In genomic region chr5:134574521-134574920, GRCh38 we compare ENCODE assay signal across 1 cellular context.
TF ChIP-seq lines count a peak whose summit lies in the region.

No MANE protein-coding gene starts in this region.

TF ChIP-seq in HepG2, 621 proteins besides CTCF, POLR2A, EP300 and RAD21:
- no peak for TF ChIP-seq ZNF564 (CRISPR knock-in tag; IDR thresholded peaks at IDR 0.05)
- TF ChIP-seq NFE2L1 (CRISPR knock-in tag; IDR thresholded peaks at IDR 0.05; ENCODE audit: borderline replicate concordance) = no peak
- TF ChIP-seq SIX4 (CRISPR knock-in tag; IDR thresholded peaks at IDR 0.05) = no peak
- TF ChIP-seq AHR (CRISPR knock-in tag; IDR thresholded peaks at IDR 0.05) = no peak
- TF ChIP-seq ZNF740 (CRISPR knock-in tag; IDR thresholded peaks at IDR 0.05) = no peak
- no peak for TF ChIP-seq ZNF556 (CRISPR knock-in tag; IDR thresholded peaks at IDR 0.05; ENCODE audit: borderline replicate concordance)
- TF ChIP-seq ZNF441 (CRISPR knock-in tag; IDR thresholded peaks at IDR 0.05; ENCODE audit: borderline replicate concordance) = no peak
- no peak for TF ChIP-seq ONECUT2 (CRISPR knock-in tag; IDR thresholded peaks at IDR 0.05)
- no peak for TF ChIP-seq ZFY (CRISPR knock-in tag; IDR thresholded peaks at IDR 0.05)
- no peak for TF ChIP-seq ZFP37 (CRISPR knock-in tag; IDR thresholded peaks at IDR 0.05; ENCODE audit: borderline replicate concordance)
- TF ChIP-seq THYN1 (CRISPR knock-in tag; IDR thresholded peaks at IDR 0.05; ENCODE audit: borderline replicate concordance, low read depth) = no peak
